ENCODE assay signal across 2 cellular contexts in genomic region chr10:122495406-122496340, GRCh38.
TF ChIP-seq lines count a peak whose summit lies in the region.

No MANE protein-coding gene starts in this region.

TF ChIP-seq in IMR-90, 13 proteins besides CTCF, POLR2A, EP300 and RAD21 (continued from another document):
- TF ChIP-seq ELK1 (IDR thresholded peaks at IDR 0.05; ENCODE audit: borderline replicate concordance, low read depth, low read length), result no peak
- no peak for TF ChIP-seq RFX5 (IDR thresholded peaks at IDR 0.05; ENCODE audit: low read depth, low read length)
- no peak for TF ChIP-seq USF2 (IDR thresholded peaks at IDR 0.05; ENCODE audit: low read depth, low read length)

TF ChIP-seq in WTC11, 78 proteins besides CTCF, POLR2A, EP300 and RAD21 (continued from another document):
- TF ChIP-seq PRDM15 (CRISPR knock-in tag; IDR thresholded peaks at IDR 0.05), result no peak
- TF ChIP-seq USF1 (CRISPR knock-in tag; IDR thresholded peaks at IDR 0.05), result no peak
- TF ChIP-seq TEAD1 (CRISPR knock-in tag; IDR thresholded peaks at IDR 0.05), result no peak
- no peak for TF ChIP-seq ZNF263 (CRISPR knock-in tag; IDR thresholded peaks at IDR 0.05; ENCODE audit: low read depth)
- no peak for TF ChIP-seq SOX15 (CRISPR knock-in tag; IDR thresholded peaks at IDR 0.05)
- TF ChIP-seq CDX4 (CRISPR knock-in tag; IDR thresholded peaks at IDR 0.05; ENCODE audit: borderline replicate concordance), result no peak
TF ChIP-seq in WTC11: peak in this region for 0.
